ENCODE assay signal across 8 cellular contexts in genomic region chr19:2014731-2015610, GRCh38. TPM values are rescaled to one million over a fixed set of nuclear protein-coding genes. Genes with fewer than 3 reads are reported as not detected.
DNase-seq lines count a peak whose midpoint lies in the region; ATAC-seq, FAIRE-seq and TF ChIP-seq lines count a peak whose summit lies in the region.

No MANE protein-coding gene starts in this region.

- peak overlapping the region; percentile 49 to 67 for H3K27ac ChIP-seq in prostate gland

- 8% methylated on average over 30 of the region's 75 CpGs for WGBS in prostate gland

- H3K4me3 ChIP-seq in AG09309 (ENCODE audit: control insufficient read depth, low read depth, low read length) (peak overlapping the region; percentile 86), prostate gland (peak overlapping the region; percentile 69)

- no peak for TF ChIP-seq POLR2A in H54 (IDR thresholded peaks at IDR 0.05; ENCODE audit: low read depth, low read length)
- TF ChIP-seq POLR2A in prostate gland (IDR thresholded peaks at IDR 0.05) = no peak

- TF ChIP-seq CTCF in AG09309 (IDR thresholded peaks at IDR 0.05; ENCODE audit: control insufficient read depth, insufficient read depth, low read depth, low read length, missing control alignments) (no peak), prostate gland (IDR thresholded peaks at IDR 0.05) (no peak)

- H3K9me3 ChIP-seq in prostate gland = no peaks in the 10 kb centered on the region

- no peak for ATAC-seq in HG02870 (IDR thresholded peaks at IDR 0.05; ENCODE audit: unreplicated experiment)

- H3K36me3 ChIP-seq in prostate gland = no peaks in the 10 kb centered on the region

- no peak for DNase-seq in AG09309 (ENCODE audit: low read depth)
- DNase-seq in H54 (ENCODE audit: insufficient read length, low spot score) = peak; percentile 56
- DNase-seq in activated CD8-positive, alpha-beta memory T cell treated with anti-CD3 and anti-CD28 coated beads, Interleukin-2, amount 50 U/mL, for 48 hours = peak; percentile 66
- DNase-seq in glomerular visceral epithelial cell (ENCODE audit: extremely low spot score) = peak; percentile 28
- DNase-seq in prostate gland (ENCODE audit: low spot score) = no peak
- DNase-seq in AG08395 (ENCODE audit: low spot score) = no peak
- DNase-seq in posterior vena cava (ENCODE audit: low spot score) = no peak

- H3K27me3 ChIP-seq in prostate gland (replicated peaks; ENCODE audit: insufficient read depth) = no peaks in the 10 kb centered on the region

- intact Hi-C loops in prostate gland (cut with DNase I) = no loop called here
- intact Hi-C loops in posterior vena cava (cut with DNase I) = loop anchor here in 1 of 2 donors (5.0 kb wide), 1 partner anchor 57 kb away; no protein-coding TSS in a partner anchor

- FAIRE-seq in H54 (lab: Jason Lieb, UNC) = no peak

- no peaks in the 10 kb centered on the region for H3K4me1 ChIP-seq in prostate gland (replicated peaks)

RNA-seq across cellular contexts. Expression of gene BTBD2, which starts 0.5 kb away (rescaled TPM):
- total RNA-seq in prostate gland (100 to 1,000 TPM; 116 to 136 TPM), posterior vena cava (10 to 100 TPM; 44.6 to 52.1 TPM)

RNA-seq across cellular contexts. Expression of gene MKNK2, which starts 36.1 kb away (rescaled TPM):
- 100 to 1,000 TPM; 141 to 189 TPM for total RNA-seq in prostate gland
- 100 to 1,000 TPM in 1 of 2 donors, 10 to 100 TPM in 1; 99.6 to 126 TPM for total RNA-seq in posterior vena cava

Comparison
In these comparisons a context has a peak if more than half of its experiments do, and no peak if none do; other contexts are left out.
1. DNase-seq: peak in H54 (single experiment), activated CD8-positive, alpha-beta memory T cell treated with anti-CD3 and anti-CD28 coated beads, Interleukin-2, amount 50 U/mL, for 48 hours (single experiment) and glomerular visceral epithelial cell (single experiment); none in AG09309 (single experiment), prostate gland (single experiment), AG08395 (single experiment) and posterior vena cava (single experiment).